28 cellular contexts compared by ENCODE assay signal in the genomic region with DNA sequence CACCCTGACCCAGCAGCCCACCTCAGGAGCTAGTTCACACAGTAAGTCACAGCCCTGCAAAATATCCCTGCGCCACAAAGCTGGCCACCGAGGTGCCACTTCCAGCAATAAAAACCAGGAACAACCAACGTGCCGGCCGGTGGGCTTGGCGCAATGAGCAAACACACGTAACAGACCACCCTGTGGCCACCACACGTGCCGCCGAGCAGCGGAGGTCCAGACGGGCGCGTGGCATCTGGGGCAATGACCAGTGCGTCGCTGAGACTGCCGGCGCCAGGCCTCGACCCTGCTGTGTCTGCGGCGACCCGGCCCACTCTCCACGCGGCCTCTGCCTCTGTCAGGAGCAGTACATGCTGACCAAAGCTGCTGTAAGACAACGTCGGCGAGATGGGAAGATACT. TPM values are rescaled to one million over a fixed set of nuclear protein-coding genes. Genes with fewer than 3 reads are reported as not detected.
A peak's percentile ranks its signal among the peaks of the same experiment; 100 is the strongest.
DNase-seq lines count a peak whose midpoint lies in the region; FAIRE-seq and TF ChIP-seq lines count a peak whose summit lies in the region.
"Had no signal": no experiment of that assay in that cellular context is flagged by ENCODE, and none has a peak within 500 bp of the region (broad histone marks: within the 10 kb centered on the region; RNA-seq: fewer than 3 reads in every experiment).

No MANE protein-coding gene starts in this region.

- intact Hi-C loops in kidney (cut with DNase I) (no loop called here), spleen (cut with DNase I; ENCODE audit: low total_unique reads) (no loop called here)

- peak overlapping the region; percentile 63 for H3K14ac ChIP-seq in neuronal stem cell (ENCODE audit: low read length)

- TF ChIP-seq POLR2A in spleen (IDR thresholded peaks at IDR 0.05), result no peak

- peaks cover 19% of the 10 kb centered on the region for H3K9me3 Mint-ChIP-seq in T-helper 2 cell treated with Interferon-gamma antibody and Interleukin-4, amounts not matched to agents 5 μg/mL and 100 μg/mL, for 36 hours

- in situ Hi-C loops in GM23248 (cut with MboI), result no loop called here

- H3K18ac ChIP-seq in neuronal stem cell (ENCODE audit: low read length), result no peak overlapping the region

- no peak overlapping the region for H4K8ac ChIP-seq in neuronal stem cell (ENCODE audit: low read depth, low read length)

- no peak overlapping the region for H2BK120ac ChIP-seq in neuronal stem cell (ENCODE audit: low read depth, low read length)

- H3K4me3 ChIP-seq in kidney (ENCODE audit: low read length in 2 of 2) (no peak overlapping the region), neuronal stem cell (ENCODE audit: low read length in 2 of 2) (no peak overlapping the region), spleen (no peak overlapping the region), H7 (ENCODE audit: insufficient read depth, low read depth, low read length) (no peak overlapping the region), GM23248 (no peak overlapping the region)
- H3K4me3 ChIP-seq: BLaER1, GM12878 had no signal

- H3K27me3 ChIP-seq in neuronal stem cell (ENCODE audit: control insufficient read depth in 3 of 3, insufficient read depth in 3 of 3, low read depth in 1 of 3, low read length in 3 of 3), result no peaks in the 10 kb centered on the region
- no peaks in the 10 kb centered on the region for H3K27me3 ChIP-seq in spleen (replicated peaks in 1 of 7)
- H3K27me3 ChIP-seq in H7 (ENCODE audit: control insufficient read depth, insufficient read depth, low read length), result no peaks in the 10 kb centered on the region
- H3K27me3 ChIP-seq in GM23248 (replicated peaks; ENCODE audit: insufficient read depth), result no peaks in the 10 kb centered on the region
- H3K27me3 ChIP-seq: BE2C, BLaER1 had no signal

- H3K79me1 ChIP-seq in neuronal stem cell (ENCODE audit: low read depth, low read length), result no peaks in the 10 kb centered on the region

- WGBS in neuronal stem cell (ENCODE audit: extremely low coverage in 2 of 2, insufficient read length in 2 of 2, insufficient replicate concordance in 1 of 2), 2 donors, result no CpG with 5 or more reads among the region's 27 CpGs
- WGBS in spleen, 5 donors, result 92 to 96% (median 95%) methylated on average over 23 to 27 of the region's 27 CpGs
- WGBS in GM23248 (ENCODE audit: low coverage in 1 of 2, low lambda C conversion rate in 2 of 2, missing lambda C conversion rate in 2 of 2), 2 experiments, result 94 to 95% methylated on average over 27 of the region's 27 CpGs

- no peak overlapping the region for H3K4me2 ChIP-seq in neuronal stem cell (ENCODE audit: insufficient read depth, low read length, poor library complexity, severe bottlenecking)
- no peak overlapping the region for H3K4me2 ChIP-seq in GM23248 (ENCODE audit: unreplicated experiment)

- H3K4me1 Mint-ChIP-seq in T-helper 2 cell treated with Interferon-gamma antibody and Interleukin-4, amounts not matched to agents 5 μg/mL and 100 μg/mL, for 36 hours (ENCODE audit: low read depth), result no peaks in the 10 kb centered on the region
- H3K4me1 Mint-ChIP-seq: CD14-positive monocyte had no signal

- no peaks in the 10 kb centered on the region for H3K27me3 Mint-ChIP-seq in T-helper 2 cell treated with Interferon-gamma antibody and Interleukin-4, amounts not matched to agents 5 μg/mL and 100 μg/mL, for 36 hours (ENCODE audit: low read depth)
- H3K27me3 Mint-ChIP-seq: CD4-positive, alpha-beta memory T cell; CD4-positive, CD25-positive, alpha-beta regulatory T cell; CD8-positive, alpha-beta memory T cell had no signal

- peaks cover 7 to 15% of the 10 kb centered on the region in 2 donors for H3K9me3 ChIP-seq in kidney (ENCODE audit: control insufficient read depth in 1 of 2, low read length in 2 of 2)
- H3K9me3 ChIP-seq in neuronal stem cell (replicated peaks in 1 of 2; ENCODE audit: control insufficient read depth in 2 of 2, insufficient read depth in 1 of 2, low read depth in 1 of 2, low read length in 2 of 2), result peaks cover 8 to 36% of the 10 kb centered on the region in 2 donors
- H3K9me3 ChIP-seq in spleen, result peaks cover 0 to 32% (median 27%) of the 10 kb centered on the region in 8 donors
- H3K9me3 ChIP-seq in GM23248 (ENCODE audit: low read depth), result no peaks in the 10 kb centered on the region

- H3K4me1 ChIP-seq in kidney (ENCODE audit: control insufficient read depth in 1 of 2, insufficient read depth in 1 of 2, low read depth in 1 of 2, low read length in 2 of 2), result no peaks in the 10 kb centered on the region
- H3K4me1 ChIP-seq in neuronal stem cell (ENCODE audit: control insufficient read depth in 2 of 2, insufficient read depth in 1 of 2, low read depth in 1 of 2, low read length in 2 of 2), result no peaks in the 10 kb centered on the region
- H3K4me1 ChIP-seq in spleen, result no peaks in the 10 kb centered on the region
- H3K4me1 ChIP-seq in GM23248 (ENCODE audit: insufficient read depth), result no peaks in the 10 kb centered on the region
- H3K4me1 ChIP-seq: BE2C had no signal

- H4K20me1 ChIP-seq in GM23248 (ENCODE audit: insufficient read depth), result no peaks in the 10 kb centered on the region

- H3F3A ChIP-seq in GM23248 (ENCODE audit: insufficient read depth), result no peaks in the 10 kb centered on the region

- peaks cover 0 to 3% of the 10 kb centered on the region in 2 donors for H3K36me3 ChIP-seq in kidney (ENCODE audit: control insufficient read depth in 1 of 2, insufficient read depth in 2 of 2, low read length in 2 of 2)
- no peaks in the 10 kb centered on the region for H3K36me3 ChIP-seq in neuronal stem cell (replicated peaks in 1 of 2; ENCODE audit: control insufficient read depth in 2 of 2, insufficient read depth in 2 of 2, low read length in 2 of 2)
- peaks cover 0 to 59% (median 5%) of the 10 kb centered on the region in 6 donors for H3K36me3 ChIP-seq in spleen
- H3K36me3 ChIP-seq in H7 (replicated peaks; ENCODE audit: control insufficient read depth, insufficient read depth, low read length), result no peaks in the 10 kb centered on the region
- 0 out of 2 replicates have a peak, but pooled peaks cover 8% of the 10 kb centered on the region for H3K36me3 ChIP-seq in GM23248 (ENCODE audit: low read depth)
- H3K36me3 ChIP-seq: BE2C had no signal

- H3K27ac Mint-ChIP-seq in T-helper 2 cell treated with Interferon-gamma antibody and Interleukin-4, amounts not matched to agents 5 μg/mL and 100 μg/mL, for 36 hours, result no peak overlapping the region
- H3K27ac Mint-ChIP-seq: CD14-positive monocyte; CD4-positive, CD25-positive, alpha-beta regulatory T cell; CD8-positive, alpha-beta memory T cell had no signal

- no peak overlapping the region for H2AK5ac ChIP-seq in neuronal stem cell (ENCODE audit: low read depth, low read length)

- H4K91ac ChIP-seq in neuronal stem cell (ENCODE audit: low read depth, low read length, poor library complexity), result no peak overlapping the region

- H3K4ac ChIP-seq in neuronal stem cell (ENCODE audit: low read length), result no peak overlapping the region

- no peak overlapping the region for H2BK5ac ChIP-seq in neuronal stem cell (ENCODE audit: low read length)

- peak; percentile 52 for DNase-seq in kidney
- no peak for DNase-seq in neuronal stem cell (ENCODE audit: low spot score)
- DNase-seq in spleen, result peak; percentile 55
- DNase-seq in T-helper 2 cell treated with Interferon-gamma antibody and Interleukin-4, amounts not matched to agents 5 μg/mL and 100 μg/mL, for 36 hours (ENCODE audit: low spot score), result no peak
- DNase-seq in H7, result no peak
- no peak for DNase-seq in GM23248
- DNase-seq: 8988T; ACHN; BE2C; C1 segment of cervical spinal cord; CD4-positive, alpha-beta memory T cell; CD4-positive, CD25-positive, alpha-beta regulatory T cell; COR-L47; DMS 273 treated with DMSO at 0.1 percent for 48 hours; DMS153; DMS53; DMS79; DND-41; EL; GDM1 had no signal

- H2AFZ ChIP-seq in neuronal stem cell (ENCODE audit: low read length) (no peak overlapping the region), GM23248 (no peak overlapping the region)

- peaks cover 29% of the 10 kb centered on the region for H3K36me3 Mint-ChIP-seq in T-helper 2 cell treated with Interferon-gamma antibody and Interleukin-4, amounts not matched to agents 5 μg/mL and 100 μg/mL, for 36 hours (ENCODE audit: low read depth)

- no peak overlapping the region for H3K23ac ChIP-seq in neuronal stem cell (ENCODE audit: low read depth, low read length, poor library complexity)

- H3K4me3 Mint-ChIP-seq in T-helper 2 cell treated with Interferon-gamma antibody and Interleukin-4, amounts not matched to agents 5 μg/mL and 100 μg/mL, for 36 hours, result no peak overlapping the region
- H3K4me3 Mint-ChIP-seq: CD14-positive monocyte; CD4-positive, alpha-beta memory T cell; CD4-positive, CD25-positive, alpha-beta regulatory T cell; CD8-positive, alpha-beta memory T cell had no signal

- H2BK12ac ChIP-seq in neuronal stem cell (ENCODE audit: low read length), result no peak overlapping the region

- TF ChIP-seq CTCF in kidney (IDR thresholded peaks at IDR 0.05; ENCODE audit: borderline replicate concordance, extremely low read depth, insufficient read depth) (no peak), spleen (IDR thresholded peaks at IDR 0.05 in 8 of 11, conservative IDR thresholded peaks at IDR 0.05 in 3 of 11) (no peak)

- H3K27ac ChIP-seq in kidney (ENCODE audit: low read depth in 2 of 2, low read length in 2 of 2) (no peak overlapping the region), neuronal stem cell (replicated peaks; ENCODE audit: low read length) (no peak overlapping the region), spleen (no peak overlapping the region), GM23248 (no peak overlapping the region)
- H3K27ac ChIP-seq: BLaER1 had no signal

- H3K9me2 ChIP-seq in GM23248 (ENCODE audit: insufficient read depth), result no peaks in the 10 kb centered on the region

- FAIRE-seq in kidney (lab: Jason Lieb, UNC), result no peak
- FAIRE-seq: A204.1, GM12878, GM12892, GM18507 had no signal

- H3K9ac ChIP-seq in kidney (ENCODE audit: low read length in 2 of 2) (no peak overlapping the region), neuronal stem cell (ENCODE audit: low read depth, low read length, poor library complexity) (no peak overlapping the region), GM23248 (no peak overlapping the region)
- H3K9ac ChIP-seq: BLaER1 had no signal

- H2BK15ac ChIP-seq in neuronal stem cell (ENCODE audit: low read length), result no peak overlapping the region

- no peaks in the 10 kb centered on the region for H3K79me2 ChIP-seq in GM23248 (ENCODE audit: insufficient read depth)

RNA-seq across cellular contexts. Expression of a gene that starts 31.5 kb away (rescaled TPM):
- total RNA-seq in kidney (28.6 TPM), spleen (10 to 100 TPM; 22.5 to 57.6 (median 39.9) TPM)
- polyA plus RNA-seq in kidney (ENCODE audit: insufficient read depth, low read depth, low replicate concordance) (15.4 TPM), spleen (10 to 100 TPM; 10.4 to 22.6 (median 19.8) TPM), GM23248 (2016; fragmentation: Nextera tagmentation; extraction: Ambion mirVana) (23.1 and 24.6 TPM in 2 replicates)
- polyA plus RNA-seq in neuronal stem cell (2013, experiment 1 of 2), result 6.9 TPM
- polyA plus RNA-seq in neuronal stem cell (2013, experiment 2 of 2), result 6.7 TPM
- 7.1 and 9.5 TPM in 2 replicates for total RNA-seq in H7 (2014; rRNA removed; shearing (Covaris generic))
- total RNA-seq in GM23248 (2014; rRNA removed; shearing (Covaris generic)), result 37.8 and 53.0 TPM in 2 replicates

RNA-seq across cellular contexts. Expression of a gene that starts 42.3 kb away (rescaled TPM):
- total RNA-seq in kidney, result 1.0 TPM
- 0.17 TPM for polyA plus RNA-seq in kidney (ENCODE audit: insufficient read depth, low read depth, low replicate concordance)
- 5.1 TPM for polyA plus RNA-seq in neuronal stem cell (2013, experiment 1 of 2)
- polyA plus RNA-seq in neuronal stem cell (2013, experiment 2 of 2), result 5.2 TPM
- total RNA-seq in spleen, result 1 to 10 TPM in 6 of 7 donors, under 1 TPM in 1; 0.60 to 2.7 (median 1.6) TPM
- 1 to 10 TPM; 2.5 to 3.7 (median 2.7) TPM for polyA plus RNA-seq in spleen
- 10.0 and 12.8 TPM in 2 replicates for total RNA-seq in H7 (2014; rRNA removed; shearing (Covaris generic))
- total RNA-seq in GM23248 (2014; rRNA removed; shearing (Covaris generic)), result 0.43 and 0.89 TPM in 2 replicates
- 0.08 and 0.15 TPM in 2 replicates for polyA plus RNA-seq in GM23248 (2016; fragmentation: Nextera tagmentation; extraction: Ambion mirVana)
- total RNA-seq: GM12878 had no signal
- polyA plus RNA-seq: AG04450, CD14-positive monocyte, GM12878 had no signal

Comparison
In these comparisons a context has a peak if more than half of its experiments do, and no peak if none do; other contexts are left out.
1. DNase-seq: peak in kidney (single experiment) and spleen (single experiment); none in neuronal stem cell (single experiment), T-helper 2 cell treated with Interferon-gamma antibody and Interleukin-4, amounts not matched to agents 5 μg/mL and 100 μg/mL, for 36 hours (single experiment), H7 (single experiment) and GM23248 (single experiment).